Comparison of ENCODE assay signal across 24 cellular contexts in the genomic region with DNA sequence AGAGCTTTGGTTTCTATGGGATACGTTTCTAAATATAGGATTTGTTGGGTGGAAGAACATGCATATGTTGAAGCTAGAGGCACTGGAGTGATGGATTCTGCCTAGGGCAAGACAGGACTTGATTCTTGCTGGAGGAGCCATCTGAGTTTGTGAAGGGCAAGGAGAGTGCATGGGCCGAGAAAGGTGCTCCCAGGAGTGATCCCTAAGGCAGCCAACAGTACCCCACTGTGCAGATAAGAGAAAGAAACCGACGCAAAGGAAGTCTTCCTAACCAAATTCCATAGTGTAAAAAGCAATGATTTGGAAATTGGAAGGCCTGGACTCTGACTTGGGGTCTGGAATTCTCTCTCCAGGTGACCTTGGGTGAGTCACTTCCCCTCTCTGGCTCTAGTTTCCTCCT.
DNase-seq lines count a peak whose midpoint lies in the region; ATAC-seq, FAIRE-seq and TF ChIP-seq lines count a peak whose summit lies in the region.
"Had no signal": no experiment of that assay in that cellular context is flagged by ENCODE, and none has a peak within 500 bp of the region (broad histone marks: within the 10 kb centered on the region; RNA-seq: fewer than 3 reads in every experiment).

No MANE protein-coding gene starts in this region.

- H3K9me2 ChIP-seq in neural cell (ENCODE audit: insufficient read depth, low read length), result no peaks in the 10 kb centered on the region

- H3K27me3 Mint-ChIP-seq in brain, result peaks cover 36% of the 10 kb centered on the region

- TF ChIP-seq CTCF in HepG2 (CRISPR knock-in tag; IDR thresholded peaks at IDR 0.05) (no peak), right lobe of liver (IDR thresholded peaks at IDR 0.05) (no peak), brain (conservative IDR thresholded peaks at IDR 0.05) (no peak), neural cell (IDR thresholded peaks at IDR 0.05; ENCODE audit: poor library complexity, severe bottlenecking) (no peak), ovary (IDR thresholded peaks at IDR 0.05) (no peak)

- peaks cover 3 to 21% (median 6%) of the 10 kb centered on the region in 5 experiments for H3K9me3 Mint-ChIP-seq in brain
- H3K9me3 Mint-ChIP-seq: CD4-positive, alpha-beta T cell; CD8-positive, alpha-beta T cell had no signal

- H3K4me2 ChIP-seq in HepG2 (ENCODE audit: low read depth, low read length) (no peak overlapping the region), neural cell (ENCODE audit: low read length) (no peak overlapping the region)
- H3K4me2 ChIP-seq: A549; BLaER1 treated with 17β-estradiol and CSF1 and Interleukin-3, amounts not matched to agents 10 nM and 100 nM had no signal

- TF ChIP-seq RAD21 in HepG2 (CRISPR knock-in tag; IDR thresholded peaks at IDR 0.05), result no peak
- TF ChIP-seq RAD21 in neural cell (conservative IDR thresholded peaks at IDR 0.05), result no peak

- H3K79me2 ChIP-seq in HepG2 (ENCODE audit: insufficient read depth, low read length) (no peaks in the 10 kb centered on the region), neural cell (replicated peaks; ENCODE audit: insufficient read depth, low read length) (no peaks in the 10 kb centered on the region)

- CTCF ChIA-PET in HepG2 (lab: Yijun Ruan, JAX; ENCODE audit: low intra/inter-chr PET ratio, low total read pairs), result no interaction called here

- H3K4me3 Mint-ChIP-seq in brain, result no peak overlapping the region
- H3K4me3 Mint-ChIP-seq: B cell; CD4-positive, alpha-beta T cell; CD8-positive, alpha-beta T cell had no signal

- BruUV-seq in HepG2 (replicated peaks; lab: Mats Ljungman, UMichigan), result no TSS peak

- H3K9me3 ChIP-seq in HepG2 (ENCODE audit: low read length), result no peaks in the 10 kb centered on the region
- no peaks in the 10 kb centered on the region for H3K9me3 ChIP-seq in right lobe of liver
- H3K9me3 ChIP-seq in neural cell (ENCODE audit: low read length), result no peaks in the 10 kb centered on the region
- no peaks in the 10 kb centered on the region for H3K9me3 ChIP-seq in ovary
- H3K9me3 ChIP-seq: A549; BLaER1 treated with 17β-estradiol and CSF1 and Interleukin-3, amounts not matched to agents 10 nM and 100 nM; Caco-2 had no signal

- peak; percentile 40 for DNase-seq in NCI-H2171 treated with DMSO at 0.1 percent for 48 hours (lab: John Stamatoyannopoulos, UW)
- DNase-seq in NCI-H2171 (lab: John Stamatoyannopoulos, UW), result no peak
- DNase-seq in HepG2 (ENCODE audit: low spot score), result no peak
- no peak for DNase-seq in right lobe of liver
- no peak for DNase-seq in ovary
- DNase-seq: AML-193; Caco-2; Calu3; CD4-positive, alpha-beta T cell; CD8-positive, alpha-beta T cell; DMS79 treated with DMSO at 0.1 percent for 48 hours; GF-D8 had no signal

- no peak overlapping the region for H3K27ac ChIP-seq in HepG2 (ENCODE audit: extremely low read length, insufficient read depth, low read length)
- no peak overlapping the region for H3K27ac ChIP-seq in right lobe of liver
- H3K27ac ChIP-seq in neural cell (ENCODE audit: low read length), result peak overlapping the region; percentile 8
- no peak overlapping the region for H3K27ac ChIP-seq in ovary
- H3K27ac ChIP-seq: 22Rv1; A549; BLaER1 treated with 17β-estradiol and CSF1 and Interleukin-3, amounts not matched to agents 10 nM and 100 nM; C4-2B had no signal

- no peak for TF ChIP-seq POLR2A in HepG2 (IDR thresholded peaks at IDR 0.05; ENCODE audit: insufficient read depth in 1 of 2, low read depth in 2 of 2, low read length in 2 of 2)
- no peak for TF ChIP-seq POLR2A in right lobe of liver (IDR thresholded peaks at IDR 0.05)
- no peak for TF ChIP-seq POLR2A in ovary (IDR thresholded peaks at IDR 0.05)

- H2AFZ ChIP-seq in HepG2 (ENCODE audit: low read length) (no peak overlapping the region), neural cell (ENCODE audit: low read depth, low read length) (no peak overlapping the region)

- TF ChIP-seq EP300 in HepG2 (IDR thresholded peaks at IDR 0.05; ENCODE audit: low read depth in 2 of 2, low read length in 2 of 2) (no peak), HepG2 (CRISPR knock-in tag; IDR thresholded peaks at IDR 0.05; ENCODE audit: borderline replicate concordance) (no peak), neural cell (conservative IDR thresholded peaks at IDR 0.05; ENCODE audit: poor library complexity, severe bottlenecking) (no peak), ovary (IDR thresholded peaks at IDR 0.05) (no peak)

- FAIRE-seq in HepG2 (lab: Jason Lieb, UNC), result no peak
- FAIRE-seq: A549, D721Med, G401.6, GM12891, GM19239 had no signal

- ATAC-seq in HepG2, result no peak
- ATAC-seq in right lobe of liver, result no peak
- no peak for ATAC-seq in GM21529 (IDR thresholded peaks at IDR 0.05; ENCODE audit: unreplicated experiment)
- ATAC-seq: A549; CD8-positive, alpha-beta T cell had no signal

- H4K20me1 ChIP-seq in HepG2 (ENCODE audit: insufficient read depth, low read length) (no peaks in the 10 kb centered on the region), neural cell (ENCODE audit: insufficient read depth) (no peaks in the 10 kb centered on the region)
- H4K20me1 ChIP-seq: BLaER1 treated with 17β-estradiol and CSF1 and Interleukin-3, amounts not matched to agents 10 nM and 100 nM had no signal

- no peaks in the 10 kb centered on the region for H3F3A ChIP-seq in neural cell (ENCODE audit: insufficient read depth, low read length, poor library complexity, severe bottlenecking)

- H3K36me3 ChIP-seq in HepG2 (replicated peaks in 1 of 2; ENCODE audit: control insufficient read depth in 1 of 2, insufficient read depth in 2 of 2, low read length in 2 of 2) (no peaks in the 10 kb centered on the region), right lobe of liver (no peaks in the 10 kb centered on the region), neural cell (ENCODE audit: insufficient read depth, low read length) (no peaks in the 10 kb centered on the region), ovary (no peaks in the 10 kb centered on the region)
- H3K36me3 ChIP-seq: BLaER1 treated with 17β-estradiol and CSF1 and Interleukin-3, amounts not matched to agents 10 nM and 100 nM had no signal

- peaks cover 57% of the 10 kb centered on the region for H3K4me1 Mint-ChIP-seq in brain
- H3K4me1 Mint-ChIP-seq: B cell had no signal

- POLR2A ChIA-PET in HepG2 (lab: Yijun Ruan, JAX), result no interaction called here

- intact Hi-C loops in HepG2 (cut with micrococcal nuclease; ENCODE audit: unreplicated experiment) (loop anchor here (5.0 kb wide), 1 partner anchor 52 kb away; no protein-coding TSS in a partner anchor), right lobe of liver (cut with DNase I) (no loop called here), ovary (cut with DNase I) (no loop called here)

- H3K4me1 ChIP-seq in HepG2 (ENCODE audit: insufficient read depth, low read length), result peaks cover 66% of the 10 kb centered on the region
- H3K4me1 ChIP-seq in right lobe of liver, result no peaks in the 10 kb centered on the region
- H3K4me1 ChIP-seq in ovary (ENCODE audit: insufficient read depth), result no peaks in the 10 kb centered on the region
- H3K4me1 ChIP-seq: A549 had no signal

- 14% methylated on average over 4 of the region's 4 CpGs for WGBS in HepG2 (ENCODE audit: low lambda C conversion rate)
- 57% methylated on average over 4 of the region's 4 CpGs for WGBS in right lobe of liver (ENCODE audit: insufficient coverage, low coverage, low lambda C conversion rate, missing lambda C conversion rate)
- WGBS in ovary, 3 donors, result 83 to 89% (median 86%) methylated on average over 4 of the region's 4 CpGs

- in situ Hi-C loops in HepG2 (cut with HindIII; ENCODE audit: extremely low pct_ligation_motif_present, low pct_unique_long_range_greater_than_20kb), result loop anchor here (25.0 kb wide), 1 partner anchor 203 kb away; no protein-coding TSS in a partner anchor

- H3K27ac Mint-ChIP-seq in brain, result peak overlapping the region in 3 of 5 experiments; percentile 2 to 93 (median 45)
- H3K27ac Mint-ChIP-seq: B cell; CD4-positive, alpha-beta T cell; CD8-positive, alpha-beta T cell had no signal

- H3K27me3 ChIP-seq in HepG2 (ENCODE audit: control insufficient read depth in 1 of 2, insufficient read depth in 2 of 2, low read length in 2 of 2) (no peaks in the 10 kb centered on the region; a peak in 2 of 5 replicates), right lobe of liver (no peaks in the 10 kb centered on the region), neural cell (ENCODE audit: insufficient read depth, low read depth, low read length) (no peaks in the 10 kb centered on the region), ovary (no peaks in the 10 kb centered on the region)
- H3K27me3 ChIP-seq: BLaER1 treated with 17β-estradiol and CSF1 and Interleukin-3, amounts not matched to agents 10 nM and 100 nM had no signal

- H3K4me3 ChIP-seq in HepG2 (replicated peaks in 1 of 3; ENCODE audit: insufficient read depth in 1 of 3, low read depth in 2 of 3, low read length in 3 of 3) (no peak overlapping the region), right lobe of liver (no peak overlapping the region), neural cell (ENCODE audit: low read length) (no peak overlapping the region), ovary (no peak overlapping the region)
- H3K4me3 ChIP-seq: A549; BLaER1 treated with 17β-estradiol and CSF1 and Interleukin-3, amounts not matched to agents 10 nM and 100 nM had no signal

- H3K36me3 Mint-ChIP-seq in brain, result no peaks in the 10 kb centered on the region
- H3K36me3 Mint-ChIP-seq: CD8-positive, alpha-beta T cell had no signal

- H3K9ac ChIP-seq in HepG2 (ENCODE audit: insufficient read depth, low read depth, low read length) (no peak overlapping the region), neural cell (ENCODE audit: low read length) (no peak overlapping the region)
- H3K9ac ChIP-seq: BLaER1 treated with 17β-estradiol and CSF1 and Interleukin-3, amounts not matched to agents 10 nM and 100 nM had no signal

TF ChIP-seq in HepG2, 621 proteins besides CTCF, POLR2A, EP300 and RAD21:
- TF ChIP-seq ZNF263 (CRISPR knock-in tag; IDR thresholded peaks at IDR 0.05) (peak; percentile 87), AGO1 (IDR thresholded peaks at IDR 0.05; ENCODE audit: low read depth, low read length, poor library complexity, severe bottlenecking) (no peak), FOSL2 (CRISPR knock-in tag; IDR thresholded peaks at IDR 0.05) (peak; percentile 43; the same call in 1 of the 2 replicates)

TF ChIP-seq in neural cell, 6 proteins besides CTCF, POLR2A, EP300 and RAD21 (continues in another document):
- no peak for TF ChIP-seq MXI1 (conservative IDR thresholded peaks at IDR 0.05; ENCODE audit: poor library complexity, severe bottlenecking)
- TF ChIP-seq POLR2AphosphoS5 (IDR thresholded peaks at IDR 0.05), result no peak
